Comparison of ENCODE assay signal across 19 cellular contexts in the genomic region with DNA sequence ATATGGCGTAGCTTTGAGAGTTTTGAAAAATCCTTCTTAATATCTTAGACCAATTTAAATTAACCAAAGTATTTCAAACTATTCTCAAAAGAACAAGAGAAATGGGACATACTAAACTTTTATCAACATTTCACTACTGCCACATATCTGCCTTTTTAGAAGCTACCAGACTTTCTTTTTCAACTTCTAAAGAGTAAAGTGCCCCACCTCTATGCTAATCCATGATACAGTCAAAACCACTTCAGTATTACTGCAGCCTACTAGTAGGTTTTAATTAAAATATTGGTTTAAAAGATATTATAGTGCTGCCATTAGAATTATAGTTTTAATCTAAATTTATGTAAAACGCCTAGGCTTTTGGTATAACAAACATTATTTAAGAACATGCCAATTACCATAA.
"Had no signal": no experiment of that assay in that cellular context is flagged by ENCODE, and none has a peak within 500 bp of the region (broad histone marks: within the 10 kb centered on the region; RNA-seq: fewer than 3 reads in every experiment).

No MANE protein-coding gene starts in this region.

- H3K27me3 Mint-ChIP-seq: central memory CD8-positive, alpha-beta T cell had no signal

- DNase-seq: activated CD4-positive, alpha-beta T cell treated with anti-CD3 and anti-CD28 coated beads, Interleukin-2, amount 50 U/mL, for 1 hour; activated CD8-positive, alpha-beta memory T cell treated with anti-CD3 and anti-CD28 coated beads, Interleukin-2, amount 50 U/mL, for 4 hours; activated effector memory CD4-positive, alpha-beta T cell treated with anti-CD3 and anti-CD28 coated beads, Interleukin-2, amount 50 U/mL, for 16 hours; activated naive CD4-positive, alpha-beta T cell treated with anti-CD3 and anti-CD28 coated beads, Interleukin-2, amount 50 U/mL, for 16 hours; activated T-cell treated with anti-CD3 and anti-CD28 coated beads, Interleukin-2, amount 50 U/mL, for 48 hours; aorta; brain microvascular endothelial cell; esophagus squamous epithelium; islet precursor cell; left colon; lower lobe of right lung; stimulated activated CD4-positive, alpha-beta T cell treated with anti-CD3 and anti-CD28 coated beads, Interleukin-12 subunit alpha, Interleukin-12 subunit beta, amount 100 ng/mL, for 4 hours; stimulated activated CD4-positive, alpha-beta T cell treated with anti-CD3 and anti-CD28 coated beads, Interleukin-1b, Interleukin-23, amount 100 ng/mL, for 48 hours; stimulated activated CD8-positive, alpha-beta memory T cell treated with anti-CD3 and anti-CD28 coated beads, Interleukin-4, amount 100 ng/mL, for 48 hours; thyroid gland had no signal

- H3K36me3 ChIP-seq: brain microvascular endothelial cell, esophagus squamous epithelium, lower lobe of right lung, thyroid gland had no signal

- H3K27ac ChIP-seq: brain microvascular endothelial cell, coronary artery, esophagus squamous epithelium, lower lobe of right lung, thyroid gland had no signal

- H3K27ac Mint-ChIP-seq: nephron had no signal

- H3K4me3 ChIP-seq: coronary artery, esophagus squamous epithelium, lower lobe of right lung, thyroid gland had no signal

- ATAC-seq: lower lobe of right lung had no signal

- H3K4me3 Mint-ChIP-seq: central memory CD8-positive, alpha-beta T cell; nephron had no signal

- H3K9me3 Mint-ChIP-seq: central memory CD8-positive, alpha-beta T cell; nephron; T-helper 2 cell treated with Interferon-gamma antibody and Interleukin-4, amounts not matched to agents 5 μg/mL and 100 μg/mL, for 36 hours had no signal

- H3K9me3 ChIP-seq: esophagus squamous epithelium, lower lobe of right lung, thyroid gland had no signal

- H3K27me3 ChIP-seq: brain microvascular endothelial cell, esophagus squamous epithelium, thyroid gland had no signal
